9 cellular contexts compared by ENCODE assay signal in the genomic region with DNA sequence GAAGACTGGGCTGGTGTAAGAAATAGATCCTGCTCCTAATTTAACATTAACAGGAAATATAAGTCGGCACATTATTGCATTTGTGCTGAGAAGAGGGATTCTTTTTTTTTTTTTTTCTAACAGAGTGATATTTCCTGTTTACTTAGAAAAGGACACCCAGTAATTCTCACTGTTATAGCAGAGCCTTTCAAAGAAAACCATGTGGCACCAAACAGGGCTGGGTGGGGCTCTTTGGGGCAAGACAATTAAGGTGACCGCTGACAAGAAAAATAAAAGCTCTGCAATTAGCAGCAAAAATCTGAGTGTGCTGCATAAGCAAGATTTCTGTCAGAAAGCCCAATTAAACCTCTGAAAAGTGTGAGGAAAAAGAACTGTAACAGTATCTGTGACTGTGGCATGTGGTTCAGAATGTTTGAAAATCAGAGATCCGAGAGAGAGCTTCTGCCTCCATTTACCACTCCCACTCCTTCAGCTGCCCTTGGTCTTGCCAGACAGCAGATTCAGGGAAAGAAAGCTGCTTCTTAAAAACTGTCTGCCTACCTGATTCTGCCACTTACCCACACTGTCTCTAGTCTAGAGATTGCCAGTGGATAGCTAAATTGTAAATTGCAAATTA.
DNase-seq lines count a peak whose midpoint lies in the region; ATAC-seq, FAIRE-seq and TF ChIP-seq lines count a peak whose summit lies in the region.
"Had no signal": no experiment of that assay in that cellular context is flagged by ENCODE, and none has a peak within 500 bp of the region (broad histone marks: within the 10 kb centered on the region; RNA-seq: fewer than 3 reads in every experiment).

No MANE protein-coding gene starts in this region.

- H3K27ac Mint-ChIP-seq in effector memory CD8-positive, alpha-beta T cell = peak overlapping the region; percentile 96 to 99

- DNase-seq in DMS53 treated with DMSO at 0.1 percent for 48 hours (lab: John Stamatoyannopoulos, UW; ENCODE audit: unreplicated experiment) (peak; percentile 34), SK-N-MC (ENCODE audit: low read depth, low spot score) (peak; percentile 61), pancreas (no peak), esophagus muscularis mucosa (ENCODE audit: extremely low spot score) (no peak), caudate nucleus (lab: John Stamatoyannopoulos, UW) (no peak), SW 1271 (lab: John Stamatoyannopoulos, UW) (no peak)
- peak; percentile 45 to 53 (median 45) for DNase-seq in effector memory CD8-positive, alpha-beta T cell

- H3K9me3 ChIP-seq in SK-N-MC (ENCODE audit: low read depth, low read length) = no peaks in the 10 kb centered on the region
- H3K9me3 ChIP-seq in pancreas = no peaks in the 10 kb centered on the region
- H3K9me3 ChIP-seq in esophagus muscularis mucosa = peaks cover 0 to 14% (median 0%) of the 10 kb centered on the region in 4 donors
- H3K9me3 ChIP-seq: vagina had no signal

- H3K27ac ChIP-seq in SK-N-MC = peak overlapping the region; percentile 96
- H3K27ac ChIP-seq in pancreas = no peak overlapping the region
- H3K27ac ChIP-seq in esophagus muscularis mucosa (replicated peaks in 1 of 4) = peak overlapping the region in 2 of 4 donors; percentile 11 to 31
- no peak overlapping the region for H3K27ac ChIP-seq in caudate nucleus (ENCODE audit: low read depth, low read length)
- H3K27ac ChIP-seq: vagina had no signal

- FAIRE-seq in pancreas (lab: Jason Lieb, UNC) = no peak

- peak; percentile 96 for ATAC-seq in effector memory CD8-positive, alpha-beta T cell (replicated peaks)
- ATAC-seq in pancreas (peak in 3 of 4 donors; percentile 48 to 70 (median 62)), GM18519 (IDR thresholded peaks at IDR 0.05; ENCODE audit: low FRiP score, unreplicated experiment) (no peak)

- no peaks in the 10 kb centered on the region for H3K4me1 ChIP-seq in pancreas
- H3K4me1 ChIP-seq in esophagus muscularis mucosa = peaks cover 0 to 11% (median 7%) of the 10 kb centered on the region in 4 donors
- H3K4me1 ChIP-seq: vagina had no signal

- 62 to 67% methylated on average over 3 of the region's 3 CpGs for WGBS in pancreas, 2 donors
- 47% methylated on average over 3 of the region's 3 CpGs for WGBS in esophagus muscularis mucosa

- H3K36me3 Mint-ChIP-seq in effector memory CD8-positive, alpha-beta T cell (ENCODE audit: insufficient read depth) = peaks cover 3% of the 10 kb centered on the region

- TF ChIP-seq POLR2A in esophagus muscularis mucosa (IDR thresholded peaks at IDR 0.05; ENCODE audit: low read depth) = no peak

- peak overlapping the region; percentile 50 for H3K4me3 ChIP-seq in SK-N-MC
- no peak overlapping the region for H3K4me3 ChIP-seq in pancreas
- no peak overlapping the region for H3K4me3 ChIP-seq in esophagus muscularis mucosa
- H3K4me3 ChIP-seq: vagina had no signal

- H3K36me3 ChIP-seq in SK-N-MC (ENCODE audit: insufficient read depth, low read length) = no peaks in the 10 kb centered on the region
- H3K36me3 ChIP-seq in pancreas = no peaks in the 10 kb centered on the region
- no peaks in the 10 kb centered on the region for H3K36me3 ChIP-seq in esophagus muscularis mucosa
- H3K36me3 ChIP-seq: vagina had no signal

- H3K4me3 Mint-ChIP-seq in effector memory CD8-positive, alpha-beta T cell = peak overlapping the region; percentile 65 to 81

- H3K9ac ChIP-seq in SK-N-MC (ENCODE audit: insufficient read length) = peak overlapping the region; percentile 21

- intact Hi-C loops in pancreas (cut with DNase I) (no loop called here), esophagus muscularis mucosa (cut with DNase I) (no loop called here)

- H3K27me3 ChIP-seq in pancreas (no peaks in the 10 kb centered on the region), esophagus muscularis mucosa (no peaks in the 10 kb centered on the region)
- H3K27me3 ChIP-seq: vagina had no signal

- H3K27me3 Mint-ChIP-seq in effector memory CD8-positive, alpha-beta T cell = no peaks in the 10 kb centered on the region

- peaks cover 53 to 71% of the 10 kb centered on the region in 2 donors for H3K4me1 Mint-ChIP-seq in effector memory CD8-positive, alpha-beta T cell (ENCODE audit: low read depth in 2 of 2)

- no peak for TF ChIP-seq CTCF in pancreas (IDR thresholded peaks at IDR 0.05)
- TF ChIP-seq CTCF in esophagus muscularis mucosa (IDR thresholded peaks at IDR 0.05) = no peak

- TF ChIP-seq EP300 in esophagus muscularis mucosa (IDR thresholded peaks at IDR 0.05) = no peak

- H3K9me3 Mint-ChIP-seq in effector memory CD8-positive, alpha-beta T cell = no peaks in the 10 kb centered on the region

Comparison
In these comparisons a context has a peak if more than half of its experiments do, and no peak if none do; other contexts are left out.
1. DNase-seq: peak in DMS53 treated with DMSO at 0.1 percent for 48 hours (single experiment), SK-N-MC (single experiment) and effector memory CD8-positive, alpha-beta T cell (3 of 3); none in pancreas (0 of 6), esophagus muscularis mucosa (single experiment), caudate nucleus (0 of 61) and SW 1271 (0 of 2).